In genomic region chr16:13992322-13992721, GRCh38 we compare ENCODE assay signal across 27 cellular contexts.
"Had no signal": no experiment of that assay in that cellular context is flagged by ENCODE, and none has a peak within 500 bp of the region (broad histone marks: within the 10 kb centered on the region; RNA-seq: fewer than 3 reads in every experiment).

No MANE protein-coding gene starts in this region.

- FAIRE-seq: urothelium cell line had no signal

- H3K27ac ChIP-seq: heart right ventricle, hepatocyte, lower lobe of right lung, parathyroid adenoma, skin epidermis, stomach, testis, thyroid gland, transverse colon, upper lobe of right lung had no signal

- H3K79me2 ChIP-seq: hepatocyte, parathyroid adenoma had no signal

- H3K4me2 ChIP-seq: hepatocyte had no signal

- H3K9me3 Mint-ChIP-seq: mesothelial cell of epicardium; natural killer cell treated with Interleukin-12 subunit alpha and Interleukin-12 subunit beta and Interleukin-15 and Interleukin-18, amount 100 ng/mL, for 72 hours had no signal

- H3K36me3 ChIP-seq: heart right ventricle, lower lobe of right lung, stomach, thyroid gland, transverse colon, upper lobe of right lung had no signal

- H3K4me3 ChIP-seq: heart right ventricle, hepatocyte, lower lobe of right lung, mucosa of descending colon, skin epidermis, stomach, testis, thyroid gland, transverse colon, upper lobe of right lung had no signal

- H3K36me3 Mint-ChIP-seq: mesothelial cell of epicardium; naive thymus-derived CD4-positive, alpha-beta T cell; natural killer cell treated with Interleukin-12 subunit alpha and Interleukin-12 subunit beta and Interleukin-15 and Interleukin-18, amount 100 ng/mL, for 72 hours had no signal

- DNase-seq: heart right ventricle; islet precursor cell; lower lobe of right lung; mammary epithelial cell; mesenchymal stem cell; mucosa of descending colon; naive thymus-derived CD4-positive, alpha-beta T cell; right cardiac atrium; stimulated activated CD4-positive, alpha-beta T cell treated with anti-CD3 and anti-CD28 coated beads, Interleukin-12 subunit alpha, Interleukin-12 subunit beta, amount 100 ng/mL, for 4 hours; stimulated activated CD4-positive, alpha-beta T cell treated with anti-CD3 and anti-CD28 coated beads, Interleukin-15, amount 100 ng/mL, for 24 hours; stimulated activated CD4-positive, alpha-beta T cell treated with anti-CD3 and anti-CD28 coated beads, Interleukin-2, amount 100 ng/mL, for 24 hours; stimulated activated CD4-positive, alpha-beta T cell treated with anti-CD3 and anti-CD28 coated beads, Interleukin-4, amount 100 ng/mL, for 1 hour; stimulated activated naive B cell treated with anti-CD40 and anti-IgM and Interleukin-4, amounts not matched to agents 10 μg/mL and 1 μg/mL and 100 μg/mL, for 72 hours; stimulated activated naive CD8-positive, alpha-beta T cell treated with anti-CD3 and anti-CD28 coated beads, Interleukin-15, Interleukin-2, amounts not matched to agents 100 U/mL and 50 U/mL, for 24 hours; stomach; testis; thyroid gland; transverse colon; upper lobe of right lung had no signal

- H2AFZ ChIP-seq: hepatocyte, parathyroid adenoma had no signal

- H3K4me1 ChIP-seq: lower lobe of right lung, parathyroid adenoma, testis, thyroid gland, upper lobe of right lung had no signal

- H3K27ac Mint-ChIP-seq: mesothelial cell of epicardium; naive thymus-derived CD4-positive, alpha-beta T cell; natural killer cell treated with Interleukin-12 subunit alpha and Interleukin-12 subunit beta and Interleukin-15 and Interleukin-18, amount 100 ng/mL, for 72 hours; progenitor cell of endocrine pancreas; stimulated activated naive B cell treated with anti-CD40 and anti-IgM and Interleukin-4, amounts not matched to agents 10 μg/mL and 1 μg/mL and 100 μg/mL, for 72 hours had no signal

- H3K9ac ChIP-seq: parathyroid adenoma had no signal

- H3K4me1 Mint-ChIP-seq: mesothelial cell of epicardium had no signal

- H3K27me3 ChIP-seq: heart right ventricle, hepatocyte, stomach, testis, thyroid gland, transverse colon, upper lobe of right lung had no signal

- H3K9me3 ChIP-seq: heart right ventricle, lower lobe of right lung, mucosa of descending colon, stomach, testis, thyroid gland, transverse colon, upper lobe of right lung had no signal

- ATAC-seq: heart right ventricle; lower lobe of right lung; mucosa of descending colon; naive thymus-derived CD4-positive, alpha-beta T cell; natural killer cell treated with Interleukin-12 subunit alpha and Interleukin-12 subunit beta and Interleukin-15 and Interleukin-18, amount 100 ng/mL, for 72 hours; right cardiac atrium; sciatic nerve; stimulated activated naive B cell treated with anti-CD40 and anti-IgM and Interleukin-4, amounts not matched to agents 10 μg/mL and 1 μg/mL and 100 μg/mL, for 72 hours; stimulated activated naive CD8-positive, alpha-beta T cell treated with anti-CD3 and anti-CD28 coated beads, Interleukin-15, Interleukin-2, amounts not matched to agents 100 U/mL and 50 U/mL, for 24 hours; upper lobe of right lung had no signal

- H3K27me3 Mint-ChIP-seq: progenitor cell of endocrine pancreas; stimulated activated naive B cell treated with anti-CD40 and anti-IgM and Interleukin-4, amounts not matched to agents 10 μg/mL and 1 μg/mL and 100 μg/mL, for 72 hours had no signal

- H3K4me3 Mint-ChIP-seq: mesothelial cell of epicardium; naive thymus-derived CD4-positive, alpha-beta T cell; natural killer cell treated with Interleukin-12 subunit alpha and Interleukin-12 subunit beta and Interleukin-15 and Interleukin-18, amount 100 ng/mL, for 72 hours; stimulated activated naive B cell treated with anti-CD40 and anti-IgM and Interleukin-4, amounts not matched to agents 10 μg/mL and 1 μg/mL and 100 μg/mL, for 72 hours had no signal
